In the genomic region with DNA sequence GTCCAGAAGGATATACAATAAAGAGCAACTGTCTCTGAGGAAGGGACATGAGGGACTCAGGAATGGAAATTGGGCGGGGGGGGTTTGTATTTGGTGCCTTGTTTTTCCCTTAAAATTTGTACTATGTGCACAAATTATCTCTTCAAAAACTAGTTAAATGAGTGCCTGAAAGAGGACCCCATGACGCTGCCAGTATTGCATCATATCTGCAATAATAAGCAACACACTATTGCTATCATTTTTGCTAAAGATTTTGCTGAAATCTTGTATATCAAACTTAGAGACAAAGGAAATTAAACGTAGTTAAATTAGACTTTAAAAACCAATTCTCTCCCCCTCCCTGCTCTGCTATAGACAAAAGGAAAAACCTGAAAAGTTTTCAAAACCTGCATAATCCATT, we compare ENCODE assay signal across 26 cellular contexts.
"Had no signal": no experiment of that assay in that cellular context is flagged by ENCODE, and none has a peak within 500 bp of the region (broad histone marks: within the 10 kb centered on the region; RNA-seq: fewer than 3 reads in every experiment).

No MANE protein-coding gene starts in this region.

- H3K27ac ChIP-seq: colonic mucosa, esophagus squamous epithelium, left ventricle myocardium inferior, lower lobe of right lung, neutrophil, parathyroid adenoma, stomach, testis, tibial artery had no signal

- H3K4me3 ChIP-seq: colonic mucosa, esophagus squamous epithelium, left ventricle myocardium inferior, lower lobe of right lung, smooth muscle cell, stomach, testis, tibial artery had no signal

- H3K36me3 Mint-ChIP-seq: immature natural killer cell; naive thymus-derived CD8-positive, alpha-beta T cell; stimulated activated effector memory CD8-positive, alpha-beta T cell treated with anti-CD3 and anti-CD28 coated beads, Interleukin-12 subunit alpha, Interleukin-12 subunit beta, amount 100 ng/mL, for 72 hours; type B pancreatic cell had no signal

- DNase-seq: colonic mucosa; dermis blood vessel endothelial cell; effector memory CD8-positive, alpha-beta T cell; erythroblast; esophagus squamous epithelium; hypothalamus; immature natural killer cell; islet precursor cell; kidney glomerular epithelial cell; left colon; left ventricle myocardium inferior; lower lobe of right lung; naive thymus-derived CD8-positive, alpha-beta T cell; stimulated activated CD4-positive, alpha-beta T cell treated with anti-CD3 and anti-CD28 coated beads, Interleukin-2, amount 100 ng/mL, for 24 hours; stimulated activated CD4-positive, alpha-beta T cell treated with anti-CD3 and anti-CD28 coated beads, Interleukin-4, amount 100 ng/mL, for 24 hours; stimulated activated naive CD4-positive, alpha-beta T cell treated with Interleukin-2 at 50 U/mL for 16 hours; stomach; testis; tibial artery had no signal

- H3K9me3 ChIP-seq: colonic mucosa, esophagus squamous epithelium, left ventricle myocardium inferior, lower lobe of right lung, neutrophil, stomach, testis, tibial artery had no signal

- H3K9me3 Mint-ChIP-seq: effector memory CD8-positive, alpha-beta T cell; immature natural killer cell; naive thymus-derived CD8-positive, alpha-beta T cell; stimulated activated effector memory CD8-positive, alpha-beta T cell treated with anti-CD3 and anti-CD28 coated beads, Interleukin-12 subunit alpha, Interleukin-12 subunit beta, amount 100 ng/mL, for 72 hours had no signal

- H3K4me1 ChIP-seq: colonic mucosa, left ventricle myocardium inferior, lower lobe of right lung, parathyroid adenoma, stomach, testis, tibial artery had no signal

- H3K36me3 ChIP-seq: colonic mucosa, esophagus squamous epithelium, left ventricle myocardium inferior, lower lobe of right lung, neutrophil, stomach, tibial artery had no signal

- H2AFZ ChIP-seq: parathyroid adenoma had no signal

- H3K27ac Mint-ChIP-seq: effector memory CD8-positive, alpha-beta T cell; immature natural killer cell; naive thymus-derived CD8-positive, alpha-beta T cell; progenitor cell of endocrine pancreas; stimulated activated effector memory CD8-positive, alpha-beta T cell treated with anti-CD3 and anti-CD28 coated beads, Interleukin-12 subunit alpha, Interleukin-12 subunit beta, amount 100 ng/mL, for 72 hours; type B pancreatic cell had no signal

- H3K4me1 Mint-ChIP-seq: immature natural killer cell; naive thymus-derived CD8-positive, alpha-beta T cell; stimulated activated effector memory CD8-positive, alpha-beta T cell treated with anti-CD3 and anti-CD28 coated beads, Interleukin-12 subunit alpha, Interleukin-12 subunit beta, amount 100 ng/mL, for 72 hours had no signal

- H3K4me2 ChIP-seq: smooth muscle cell had no signal

- H3K27me3 ChIP-seq: colonic mucosa, esophagus squamous epithelium, testis, tibial artery had no signal

- H3K4me3 Mint-ChIP-seq: effector memory CD8-positive, alpha-beta T cell; immature natural killer cell; naive thymus-derived CD8-positive, alpha-beta T cell; stimulated activated effector memory CD8-positive, alpha-beta T cell treated with anti-CD3 and anti-CD28 coated beads, Interleukin-12 subunit alpha, Interleukin-12 subunit beta, amount 100 ng/mL, for 72 hours; type B pancreatic cell had no signal

- ATAC-seq: effector memory CD8-positive, alpha-beta T cell; left colon; lower lobe of right lung; naive thymus-derived CD8-positive, alpha-beta T cell; sciatic nerve; stimulated activated effector memory CD8-positive, alpha-beta T cell treated with anti-CD3 and anti-CD28 coated beads, Interleukin-12 subunit alpha, Interleukin-12 subunit beta, amount 100 ng/mL, for 72 hours had no signal

- H3K79me2 ChIP-seq: parathyroid adenoma had no signal
